ENCODE assay signal across 8 cellular contexts in genomic region chr12:42299392-42300308, GRCh38. TPM values are rescaled to one million over a fixed set of nuclear protein-coding genes. Genes with fewer than 3 reads are reported as not detected.
A peak's percentile ranks its signal among the peaks of the same experiment; 100 is the strongest.
DNase-seq lines count a peak whose midpoint lies in the region; ATAC-seq and TF ChIP-seq lines count a peak whose summit lies in the region.

No MANE protein-coding gene starts in this region.

- BruUV-seq in MCF 10A (replicated peaks; lab: Mats Ljungman, UMichigan): no TSS peak

- H3K9ac ChIP-seq in endodermal cell (ENCODE audit: extremely low read depth, low read length, poor library complexity, severe bottlenecking): no peak overlapping the region

- no peak for TF ChIP-seq POLR2A in breast epithelium (IDR thresholded peaks at IDR 0.05)

- H3K4me1 Mint-ChIP-seq in MCF 10A (ENCODE audit: insufficient read depth, unreplicated experiment) (no peaks in the 10 kb centered on the region), endodermal cell (no peaks in the 10 kb centered on the region)

- no peaks in the 10 kb centered on the region for H3K36me3 Mint-ChIP-seq in MCF 10A (ENCODE audit: insufficient read depth, unreplicated experiment)
- no peaks in the 10 kb centered on the region for H3K36me3 Mint-ChIP-seq in endodermal cell (ENCODE audit: low read depth)

- peak; percentile 76 for ATAC-seq in HG03175 (IDR thresholded peaks at IDR 0.05; ENCODE audit: unreplicated experiment)
- no peak for ATAC-seq in left colon

- no peak overlapping the region for H3K4me3 ChIP-seq in breast epithelium
- H3K4me3 ChIP-seq in endodermal cell (ENCODE audit: low read length): no peak overlapping the region

- H3K27ac Mint-ChIP-seq in MCF 10A (ENCODE audit: low read depth, unreplicated experiment): no peak overlapping the region
- no peak overlapping the region for H3K27ac Mint-ChIP-seq in endodermal cell

- H3K9me3 ChIP-seq in breast epithelium (no peaks in the 10 kb centered on the region), endodermal cell (ENCODE audit: control insufficient read depth, low read length) (peaks cover 5% of the 10 kb centered on the region)

- H3K4me3 Mint-ChIP-seq in MCF 10A (ENCODE audit: unreplicated experiment): no peak overlapping the region
- no peak overlapping the region for H3K4me3 Mint-ChIP-seq in endodermal cell

- intact Hi-C loops in MCF 10A (cut with micrococcal nuclease) (no loop called here), breast epithelium (cut with DNase I; ENCODE audit: low total_unique reads) (no loop called here), left colon (cut with DNase I, micrococcal nuclease) (no loop called here)

- H3K36me3 ChIP-seq in breast epithelium (no peaks in the 10 kb centered on the region), endodermal cell (ENCODE audit: control insufficient read depth, insufficient read depth, low read length) (no peaks in the 10 kb centered on the region)

- 80 to 97% methylated on average over 2 to 7 of the region's 8 CpGs for WGBS in endodermal cell (ENCODE audit: insufficient coverage in 1 of 2, insufficient read length in 1 of 2), 2 experiments

- CTCF ChIA-PET in MCF 10A (lab: Yijun Ruan, JAX): interaction anchor here (0.7 to 1.5 kb wide), 4 partner anchors 9 to 276 kb away, joined by 4 to 5 read pairs (median 5); no protein-coding TSS in a partner anchor

- no peak overlapping the region for H3K27ac ChIP-seq in breast epithelium
- no peak overlapping the region for H3K27ac ChIP-seq in endodermal cell (ENCODE audit: low read depth, low read length)

- H3K27me3 ChIP-seq in breast epithelium: no peaks in the 10 kb centered on the region
- H3K27me3 ChIP-seq in endodermal cell (ENCODE audit: control insufficient read depth, insufficient read depth, low read length, poor library complexity, severe bottlenecking): no peaks in the 10 kb centered on the region

- H3K9me3 Mint-ChIP-seq in MCF 10A (ENCODE audit: unreplicated experiment) (no peaks in the 10 kb centered on the region), endodermal cell (peaks cover 5% of the 10 kb centered on the region)

- H3K27me3 Mint-ChIP-seq in MCF 10A (ENCODE audit: insufficient read depth, unreplicated experiment): no peaks in the 10 kb centered on the region
- no peaks in the 10 kb centered on the region for H3K27me3 Mint-ChIP-seq in endodermal cell (ENCODE audit: insufficient read depth)

- POLR2A ChIA-PET in MCF 10A (lab: Yijun Ruan, JAX): no interaction called here

- TF ChIP-seq CTCF in MCF 10A (IDR thresholded peaks at IDR 0.05; ENCODE audit: unreplicated experiment): no peak
- TF ChIP-seq CTCF in breast epithelium (IDR thresholded peaks at IDR 0.05): no peak
- no peak for TF ChIP-seq CTCF in endodermal cell (conservative IDR thresholded peaks at IDR 0.05)

- no peaks in the 10 kb centered on the region for H3K4me1 ChIP-seq in breast epithelium
- no peaks in the 10 kb centered on the region for H3K4me1 ChIP-seq in endodermal cell (ENCODE audit: control insufficient read depth, insufficient read depth, low read length)

- DNase-seq in MCF 10A (ENCODE audit: unreplicated experiment) (peak; percentile 23), breast epithelium (ENCODE audit: low spot score in 2 of 2) (no peak), occipital lobe (lab: John Stamatoyannopoulos, UW) (peak; percentile 3), left colon (no peak), endodermal cell (no peak), NCI-H128 (lab: John Stamatoyannopoulos, UW; ENCODE audit: unreplicated experiment) (no peak)
- DNase-seq in activated CD8-positive, alpha-beta memory T cell treated with anti-CD3 and anti-CD28 coated beads for 24 hours: peak; percentile 79

RNA-seq across cellular contexts. Expression of gene ZCRB1, which starts 26.2 kb away (rescaled TPM):
- total RNA-seq in MCF 10A (2022): 62.2 and 76.7 TPM in 2 replicates
- 10 to 100 TPM; 28.0 to 34.9 (median 31.8) TPM for total RNA-seq in breast epithelium
- total RNA-seq in occipital lobe: 15.0 TPM
- 10 to 100 TPM; 31.3 to 31.6 TPM for total RNA-seq in left colon
- total RNA-seq in endodermal cell: 10 to 100 TPM; 61.1 to 78.4 TPM
- polyA plus RNA-seq in endodermal cell (2013, experiment 1 of 2): 71.1 TPM
- 77.3 TPM for polyA plus RNA-seq in endodermal cell (2013, experiment 2 of 2)

RNA-seq across cellular contexts. Expression of gene PPHLN1, which starts 26.3 kb away (rescaled TPM):
- total RNA-seq in MCF 10A (2022): 51.1 and 54.5 TPM in 2 replicates
- total RNA-seq in breast epithelium: 10 to 100 TPM; 52.0 to 90.6 (median 62.3) TPM
- total RNA-seq in occipital lobe: 76.0 TPM
- total RNA-seq in left colon: 10 to 100 TPM; 38.2 to 38.5 TPM
- 10 to 100 TPM; 66.6 to 77.6 TPM for total RNA-seq in endodermal cell
- 75.5 TPM for polyA plus RNA-seq in endodermal cell (2013, experiment 1 of 2)
- 71.9 TPM for polyA plus RNA-seq in endodermal cell (2013, experiment 2 of 2)

Comparison
In these comparisons a context has a peak if more than half of its experiments do, and no peak if none do; other contexts are left out.
1. DNase-seq: peak in MCF 10A (single experiment), activated CD8-positive, alpha-beta memory T cell treated with anti-CD3 and anti-CD28 coated beads for 24 hours (single experiment) and occipital lobe (single experiment); none in breast epithelium (0 of 2), left colon (0 of 2), endodermal cell (single experiment) and NCI-H128 (single experiment).